ENCODE assay signal across 21 cellular contexts in genomic region chr1:98659879-98660278, GRCh38.
"Had no signal": no experiment of that assay in that cellular context is flagged by ENCODE, and none has a peak within 500 bp of the region (broad histone marks: within the 10 kb centered on the region; RNA-seq: fewer than 3 reads in every experiment).

No MANE protein-coding gene starts in this region.

- H3K27ac ChIP-seq: colonic mucosa, thyroid gland had no signal

- H3K27me3 Mint-ChIP-seq: type B pancreatic cell had no signal

- H3K4me3 ChIP-seq: colonic mucosa, esophagus squamous epithelium, gastroesophageal sphincter, lung, right atrium auricular region, thyroid gland had no signal

- H3K27me3 ChIP-seq: colonic mucosa, esophagus squamous epithelium, gastroesophageal sphincter, right atrium auricular region, thyroid gland had no signal

- ATAC-seq: gastroesophageal sphincter; left cardiac atrium; left ventricle myocardium superior; natural killer cell treated with Interleukin-12 subunit alpha and Interleukin-12 subunit beta and Interleukin-15 and Interleukin-18, amount 100 ng/mL, for 72 hours had no signal

- H3K36me3 Mint-ChIP-seq: natural killer cell treated with Interleukin-12 subunit alpha and Interleukin-12 subunit beta and Interleukin-15 and Interleukin-18, amount 100 ng/mL, for 72 hours had no signal

- H3K4me1 ChIP-seq: colonic mucosa had no signal

- H3K9me3 Mint-ChIP-seq: type B pancreatic cell had no signal

- DNase-seq: colonic mucosa; dermis blood vessel endothelial cell; esophagus squamous epithelium; foreskin fibroblast; glutamatergic neuron; kidney; left cardiac atrium; left ventricle myocardium superior; mesenchymal stem cell; midbrain; small intestine; stimulated activated CD4-positive, alpha-beta T cell treated with anti-CD3 and anti-CD28 coated beads, Interleukin-12 subunit alpha, Interleukin-12 subunit beta, amount 100 ng/mL, for 4 hours; stimulated activated naive CD4-positive, alpha-beta T cell; stomach; substantia nigra; thyroid gland had no signal

- H3K36me3 ChIP-seq: colonic mucosa, esophagus squamous epithelium, gastroesophageal sphincter, right atrium auricular region, stomach, thyroid gland had no signal

- H3K9me3 ChIP-seq: colonic mucosa, esophagus squamous epithelium, gastroesophageal sphincter, right atrium auricular region, stomach, thyroid gland had no signal

- H3K27ac Mint-ChIP-seq: natural killer cell treated with Interleukin-12 subunit alpha and Interleukin-12 subunit beta and Interleukin-15 and Interleukin-18, amount 100 ng/mL, for 72 hours; type B pancreatic cell had no signal
